Comparison of ENCODE assay signal across 26 cellular contexts in genomic region chr22:27151407-27151806, GRCh38.
DNase-seq lines count a peak whose midpoint lies in the region; ATAC-seq and TF ChIP-seq lines count a peak whose summit lies in the region.
"Had no signal": no experiment of that assay in that cellular context is flagged by ENCODE, and none has a peak within 500 bp of the region (broad histone marks: within the 10 kb centered on the region; RNA-seq: fewer than 3 reads in every experiment).

No MANE protein-coding gene starts in this region.

- no peak overlapping the region for H4K8ac ChIP-seq in H9 (replicated peaks; ENCODE audit: insufficient read length, low read depth, low read length)

- H2BK5ac ChIP-seq in H9 (ENCODE audit: insufficient read length, low read length): no peak overlapping the region

- H3T11ph ChIP-seq in H9 (ENCODE audit: low read length): no peak overlapping the region

- no peak overlapping the region for H3K4me3 Mint-ChIP-seq in H9
- no peak overlapping the region for H3K4me3 Mint-ChIP-seq in neural crest cell
- H3K4me3 Mint-ChIP-seq in stimulated activated memory B cell treated with anti-CD40 and anti-IgM and Interleukin-4, amounts not matched to agents 10 μg/mL and 1 μg/mL and 100 μg/mL, for 72 hours: no peak overlapping the region
- H3K4me3 Mint-ChIP-seq: activated CD4-positive, alpha-beta T cell treated with anti-CD3 and anti-CD28 coated beads, Interleukin-2, amount 10 ng/mL, durations not matched to agents 7 days and 5 days; activated naive CD8-positive, alpha-beta T cell; CD4-positive, alpha-beta memory T cell; immature natural killer cell; naive thymus-derived CD4-positive, alpha-beta T cell; stimulated activated naive CD8-positive, alpha-beta T cell treated with anti-CD3 and anti-CD28 coated beads, Interleukin-15, Interleukin-2, amounts not matched to agents 100 ng/mL and 50 ng/mL, for 24 hours; T-helper 17 cell had no signal

- no peak overlapping the region for H2AK5ac ChIP-seq in H9 (ENCODE audit: insufficient read length, low read length)

- H3K4me1 ChIP-seq in H9 (ENCODE audit: insufficient read depth, low read length) (no peaks in the 10 kb centered on the region), OCI-LY7 (ENCODE audit: insufficient read depth, low read length, poor library complexity, severe bottlenecking) (peaks cover 8% of the 10 kb centered on the region), sigmoid colon (peaks cover 0 to 17% (median 5%) of the 10 kb centered on the region in 4 donors)
- H3K4me1 ChIP-seq: ascending aorta, foreskin keratinocyte had no signal

- ATAC-seq in stimulated activated memory B cell treated with anti-CD40 and anti-IgM and Interleukin-4, amounts not matched to agents 10 μg/mL and 1 μg/mL and 100 μg/mL, for 72 hours: no peak
- ATAC-seq: esophagus mucosa, foreskin keratinocyte, T-helper 17 cell had no signal

- H3K9me3 Mint-ChIP-seq in H9 (peaks cover 3% of the 10 kb centered on the region in 2 experiments; a peak in 2 of 5 replicates), neural crest cell (peaks cover 9% of the 10 kb centered on the region)
- H3K9me3 Mint-ChIP-seq in stimulated activated memory B cell treated with anti-CD40 and anti-IgM and Interleukin-4, amounts not matched to agents 10 μg/mL and 1 μg/mL and 100 μg/mL, for 72 hours: peaks cover 8% of the 10 kb centered on the region

- no peaks in the 10 kb centered on the region for H3K23me2 ChIP-seq in H9 (ENCODE audit: insufficient read length, low read depth, low read length, poor library complexity, severe bottlenecking)

- H4K20me1 ChIP-seq in H9 (ENCODE audit: control insufficient read depth, insufficient read depth, insufficient read length) (no peaks in the 10 kb centered on the region), OCI-LY7 (ENCODE audit: insufficient read depth, low read length) (no peaks in the 10 kb centered on the region)

- H2AFZ ChIP-seq in H9 (ENCODE audit: low read length): no peak overlapping the region
- H2AFZ ChIP-seq in OCI-LY7 (ENCODE audit: low read length): no peak overlapping the region

- H3K79me2 ChIP-seq in H9 (ENCODE audit: insufficient read depth, low read length): no peaks in the 10 kb centered on the region
- H3K79me2 ChIP-seq in OCI-LY7 (ENCODE audit: insufficient read depth, low read depth, low read length): no peaks in the 10 kb centered on the region

- no peak overlapping the region for H4K91ac ChIP-seq in H9 (ENCODE audit: insufficient read length, low read depth, low read length)

- H3K14ac ChIP-seq in H9 (ENCODE audit: insufficient read depth, low read length): no peak overlapping the region

- H3K27ac ChIP-seq in H9 (ENCODE audit: insufficient read length, low read depth, low read length): no peak overlapping the region
- no peak overlapping the region for H3K27ac ChIP-seq in OCI-LY7 (ENCODE audit: low read depth, low read length, poor library complexity, severe bottlenecking)
- no peak overlapping the region for H3K27ac ChIP-seq in sigmoid colon
- H3K27ac ChIP-seq: ascending aorta, foreskin keratinocyte, tibial nerve had no signal

- H3K36me3 ChIP-seq in OCI-LY7 (ENCODE audit: insufficient read depth, low read length): no peaks in the 10 kb centered on the region
- H3K36me3 ChIP-seq in sigmoid colon: no peaks in the 10 kb centered on the region
- H3K36me3 ChIP-seq: ascending aorta, tibial nerve had no signal

- no peak overlapping the region for H3K4me2 ChIP-seq in H9 (ENCODE audit: insufficient read depth, insufficient read length, low read length)
- H3K4me2 ChIP-seq in OCI-LY7 (ENCODE audit: low read length): no peak overlapping the region

- no TSS peak for BruUV-seq in OCI-LY7 (replicated peaks; lab: Mats Ljungman, UMichigan)

- no peak overlapping the region for H3K4ac ChIP-seq in H9 (ENCODE audit: low read depth, low read length)

- intact Hi-C loops in OCI-LY7 (cut with micrococcal nuclease; ENCODE audit: unreplicated experiment) (no loop called here), sigmoid colon (cut with DNase I) (no loop called here)

- no peak overlapping the region for H4K5ac ChIP-seq in H9 (ENCODE audit: insufficient read length, low read depth, low read length)

- DNase-seq in H9 (peak; percentile 45), OCI-LY7 (ENCODE audit: low spot score) (peak; percentile 20), cardiac fibroblast (ENCODE audit: low read depth in 2 of 2) (no peak), neural crest cell (ENCODE audit: low read depth, low spot score) (no peak), sigmoid colon (no peak), T-helper 9 cell (no peak)
- no peak for DNase-seq in activated CD4-positive, CD25-positive, alpha-beta regulatory T cell treated with anti-CD3 and anti-CD28 coated beads, Interleukin-2, amount 50 U/mL, for 72 hours
- DNase-seq: activated CD4-positive, alpha-beta T cell treated with anti-CD3 and anti-CD28 coated beads, Interleukin-2, amount 10 ng/mL, durations not matched to agents 7 days and 5 days; activated CD8-positive, alpha-beta memory T cell treated with anti-CD3 and anti-CD28 coated beads, Interleukin-2, amount 50 U/mL, for 4 hours; CD4-positive, alpha-beta memory T cell; DMS 273 treated with DMSO at 0.1 percent for 48 hours; foreskin keratinocyte; immature natural killer cell; MM.1S; naive thymus-derived CD4-positive, alpha-beta T cell; NCI-H1417 treated with DMSO at 0.1 percent for 48 hours; NCI-H2107; right cardiac atrium; stimulated activated CD4-positive, alpha-beta T cell treated with anti-CD3 and anti-CD28 coated beads, Interleukin-12 subunit alpha, Interleukin-12 subunit beta, amount 100 ng/mL, for 4 hours; T-helper 17 cell had no signal

- no peaks in the 10 kb centered on the region for H3K79me1 ChIP-seq in H9 (ENCODE audit: insufficient read depth, low read depth, low read length, poor library complexity, severe bottlenecking)

- TF ChIP-seq EP300 in sigmoid colon (IDR thresholded peaks at IDR 0.05): no peak

- TF ChIP-seq CTCF in H9 (conservative IDR thresholded peaks at IDR 0.05) (peak; percentile 57), OCI-LY7 (conservative IDR thresholded peaks at IDR 0.05; ENCODE audit: low read length) (peak; percentile 53), cardiac fibroblast (IDR thresholded peaks at IDR 0.05; ENCODE audit: low read depth, low read length) (peak; percentile 11), neural crest cell (conservative IDR thresholded peaks at IDR 0.05) (peak; percentile 20), sigmoid colon (IDR thresholded peaks at IDR 0.05) (no peak)

- H3K27ac Mint-ChIP-seq in H9 (peak overlapping the region in 1 of 3 experiments; percentile 27; a peak in 1 of 7 replicates), neural crest cell (ENCODE audit: unreplicated experiment) (no peak overlapping the region)
- no peak overlapping the region for H3K27ac Mint-ChIP-seq in stimulated activated memory B cell treated with anti-CD40 and anti-IgM and Interleukin-4, amounts not matched to agents 10 μg/mL and 1 μg/mL and 100 μg/mL, for 72 hours
- H3K27ac Mint-ChIP-seq: activated CD4-positive, alpha-beta T cell treated with anti-CD3 and anti-CD28 coated beads, Interleukin-2, amount 10 ng/mL, durations not matched to agents 7 days and 5 days; activated naive CD8-positive, alpha-beta T cell; CD4-positive, alpha-beta memory T cell; immature natural killer cell; naive thymus-derived CD4-positive, alpha-beta T cell; stimulated activated naive CD8-positive, alpha-beta T cell treated with anti-CD3 and anti-CD28 coated beads, Interleukin-15, Interleukin-2, amounts not matched to agents 100 ng/mL and 50 ng/mL, for 24 hours; T-helper 17 cell had no signal

- CTCF ChIA-PET in OCI-LY7 (lab: Charles Lee; ENCODE audit: unreplicated experiment): no interaction called here

- no peak overlapping the region for H3K23ac ChIP-seq in H9 (ENCODE audit: insufficient read length, low read depth, low read length)

- no CpG with 5 or more reads among the region's 2 CpGs for WGBS in H9 (ENCODE audit: extremely low coverage, insufficient read length, low lambda C conversion rate)
- 42 to 68% methylated on average over 2 of the region's 2 CpGs for WGBS in sigmoid colon, 2 donors

- no peaks in the 10 kb centered on the region for H3K9me2 ChIP-seq in OCI-LY7 (ENCODE audit: insufficient read depth, low read length)

- POLR2A ChIA-PET in OCI-LY7 (lab: Charles Lee): no interaction called here

- H3K27me3 ChIP-seq in H9 (ENCODE audit: insufficient read depth, low read length): no peaks in the 10 kb centered on the region
- H3K27me3 ChIP-seq in sigmoid colon: no peaks in the 10 kb centered on the region
- H3K27me3 ChIP-seq: ascending aorta, foreskin keratinocyte, tibial nerve had no signal

- no peak overlapping the region for H2BK120ac ChIP-seq in H9 (ENCODE audit: low read depth, low read length, poor library complexity, severe bottlenecking)

- no peak overlapping the region for H3K18ac ChIP-seq in H9 (ENCODE audit: insufficient read length, low read depth, low read length)

- TF ChIP-seq POLR2A in sigmoid colon (IDR thresholded peaks at IDR 0.05): no peak

- H3K27me3 Mint-ChIP-seq in H9 (ENCODE audit: low read depth) (peaks cover 1% of the 10 kb centered on the region), neural crest cell (ENCODE audit: low read depth) (no peaks in the 10 kb centered on the region)
- H3K27me3 Mint-ChIP-seq in stimulated activated memory B cell treated with anti-CD40 and anti-IgM and Interleukin-4, amounts not matched to agents 10 μg/mL and 1 μg/mL and 100 μg/mL, for 72 hours: peaks cover 23% of the 10 kb centered on the region

- no peak overlapping the region for H2BK15ac ChIP-seq in H9 (ENCODE audit: low read depth, low read length)

- H3K4me1 Mint-ChIP-seq in H9 (peaks cover 0 to 3% of the 10 kb centered on the region in 2 experiments; a peak in 2 of 4 replicates), neural crest cell (peaks cover 18% of the 10 kb centered on the region)
- H3K4me1 Mint-ChIP-seq in stimulated activated memory B cell treated with anti-CD40 and anti-IgM and Interleukin-4, amounts not matched to agents 10 μg/mL and 1 μg/mL and 100 μg/mL, for 72 hours: no peaks in the 10 kb centered on the region
- H3K4me1 Mint-ChIP-seq: immature natural killer cell, T-helper 17 cell had no signal

- no peak overlapping the region for H3K4me3 ChIP-seq in OCI-LY7 (ENCODE audit: low read depth, low read length, poor library complexity, severe bottlenecking)
- no peak overlapping the region for H3K4me3 ChIP-seq in cardiac fibroblast (replicated peaks in 1 of 2; ENCODE audit: low read depth in 2 of 2, low read length in 2 of 2)
- H3K4me3 ChIP-seq in sigmoid colon: no peak overlapping the region
- H3K4me3 ChIP-seq: ascending aorta, tibial nerve had no signal

- H3K9ac ChIP-seq in H9 (ENCODE audit: extremely low read depth, insufficient read length, low read length): no peak overlapping the region

- H3K36me3 Mint-ChIP-seq in H9 (ENCODE audit: insufficient read depth in 1 of 3, low read depth in 3 of 3) (no peaks in the 10 kb centered on the region; a peak in 1 of 7 replicates), neural crest cell (ENCODE audit: low read depth) (no peaks in the 10 kb centered on the region)
- H3K36me3 Mint-ChIP-seq in stimulated activated memory B cell treated with anti-CD40 and anti-IgM and Interleukin-4, amounts not matched to agents 10 μg/mL and 1 μg/mL and 100 μg/mL, for 72 hours: no peaks in the 10 kb centered on the region
- H3K36me3 Mint-ChIP-seq: CD4-positive, alpha-beta memory T cell; immature natural killer cell had no signal

- no peak overlapping the region for H2BK20ac ChIP-seq in H9 (ENCODE audit: low read depth, low read length, poor library complexity, severe bottlenecking)

- H3K56ac ChIP-seq in H9 (ENCODE audit: insufficient read length, low read depth, low read length): no peak overlapping the region

- no peaks in the 10 kb centered on the region for H3K9me3 ChIP-seq in H9 (ENCODE audit: control insufficient read depth, low read depth, low read length)
- no peaks in the 10 kb centered on the region for H3K9me3 ChIP-seq in OCI-LY7 (ENCODE audit: low read length)
- H3K9me3 ChIP-seq in sigmoid colon: peaks cover 0 to 2% (median 0%) of the 10 kb centered on the region in 4 donors
- H3K9me3 ChIP-seq: ascending aorta had no signal

- H2BK12ac ChIP-seq in H9 (ENCODE audit: insufficient read length, low read depth, low read length): no peak overlapping the region

Comparison
In these comparisons a context has a peak if more than half of its experiments do, and no peak if none do; other contexts are left out.
1. DNase-seq: peak in H9 (single experiment) and OCI-LY7 (single experiment); none in cardiac fibroblast (0 of 2), neural crest cell (single experiment), activated CD4-positive, CD25-positive, alpha-beta regulatory T cell treated with anti-CD3 and anti-CD28 coated beads, Interleukin-2, amount 50 U/mL, for 72 hours (single experiment), sigmoid colon (single experiment) and T-helper 9 cell (single experiment).
2. CTCF ChIP-seq: peak in H9 (single experiment), OCI-LY7 (single experiment), cardiac fibroblast (single experiment) and neural crest cell (single experiment); none in sigmoid colon (0 of 4).